ENCODE assay signal across 12 cellular contexts in genomic region chr22:35128637-35129036, GRCh38.
DNase-seq lines count a peak whose midpoint lies in the region; ATAC-seq lines count a peak whose summit lies in the region.
"Had no signal": no experiment of that assay in that cellular context is flagged by ENCODE, and none has a peak within 500 bp of the region (broad histone marks: within the 10 kb centered on the region; RNA-seq: fewer than 3 reads in every experiment).

No MANE protein-coding gene starts in this region.

- DNase-seq in NCI-H2171 (lab: John Stamatoyannopoulos, UW) = no peak
- no peak for DNase-seq in SIG-M5 treated with dmso at 0.1 percent for 504 hours (lab: John Stamatoyannopoulos, UW; ENCODE audit: unreplicated experiment)
- no peak for DNase-seq in activated effector memory CD4-positive, alpha-beta T cell treated with Interleukin-2 at 50 U/mL for 16 hours
- DNase-seq: activated CD4-positive, alpha-beta memory T cell treated with anti-CD3 and anti-CD28 coated beads, Interleukin-2, amount 10 ng/mL, durations not matched to agents 7 days and 5 days; activated naive CD4-positive, alpha-beta T cell treated with anti-CD3 and anti-CD28 coated beads, Interleukin-2, amount 10 ng/mL, durations not matched to agents 7 days and 5 days; DMS153; PC-3 had no signal

- ATAC-seq in GM18498 (IDR thresholded peaks at IDR 0.05; ENCODE audit: unreplicated experiment) (peak; percentile 59), GM19324 (IDR thresholded peaks at IDR 0.05; ENCODE audit: low FRiP score, unreplicated experiment) (peak; percentile 52), HG02759 (IDR thresholded peaks at IDR 0.05; ENCODE audit: unreplicated experiment) (peak; percentile 52), HG03469 (IDR thresholded peaks at IDR 0.05; ENCODE audit: unreplicated experiment) (peak; percentile 38), GM21737 (IDR thresholded peaks at IDR 0.05; ENCODE audit: unreplicated experiment) (no peak)
- ATAC-seq: PC-3 had no signal
